Comparison of ENCODE assay signal across 13 cellular contexts in the genomic region with DNA sequence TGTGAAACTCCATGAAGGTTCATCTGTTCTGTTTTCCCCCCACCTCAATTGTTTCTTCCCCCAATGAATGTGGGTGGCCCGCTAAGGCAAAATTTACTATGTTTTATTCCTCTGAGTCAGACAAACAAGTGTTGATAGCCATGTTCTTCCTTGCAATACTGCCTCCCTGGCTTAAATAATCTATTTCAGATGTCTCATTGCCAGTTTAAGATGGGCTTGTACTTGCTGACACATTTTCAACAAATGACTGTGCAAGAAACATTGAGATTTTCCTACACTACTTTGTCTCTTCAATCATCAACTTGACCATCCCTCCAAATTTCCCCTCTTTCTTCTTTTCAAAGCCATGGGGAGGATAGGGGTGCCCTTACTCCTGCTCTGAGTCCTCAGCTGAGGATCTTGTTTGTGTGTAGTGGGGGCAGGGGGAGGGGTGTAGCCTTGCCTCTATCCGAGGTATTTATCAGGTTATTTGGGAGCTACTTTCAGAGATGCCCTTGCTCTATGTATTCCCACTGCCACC.
"Had no signal": no experiment of that assay in that cellular context is flagged by ENCODE, and none has a peak within 500 bp of the region (broad histone marks: within the 10 kb centered on the region; RNA-seq: fewer than 3 reads in every experiment).

No MANE protein-coding gene starts in this region.

- H3K36me3 ChIP-seq: left ventricle myocardium inferior, neutrophil had no signal

- H3K4me2 ChIP-seq: hepatocyte had no signal

- H3K9me3 Mint-ChIP-seq: activated T-helper 17 cell treated with anti-CD3 and anti-CD28 coated beads, Interleukin-2, amount 50 U/mL, for 72 hours; effector memory CD8-positive, alpha-beta T cell; natural killer cell had no signal

- H2AFZ ChIP-seq: hepatocyte had no signal

- H3K9me3 ChIP-seq: left ventricle myocardium inferior, neutrophil had no signal

- H3K27me3 ChIP-seq: hepatocyte, neutrophil had no signal

- H3K4me3 Mint-ChIP-seq: activated T-helper 17 cell treated with anti-CD3 and anti-CD28 coated beads, Interleukin-2, amount 50 U/mL, for 72 hours; effector memory CD8-positive, alpha-beta T cell; natural killer cell had no signal

- H3K4me1 Mint-ChIP-seq: activated T-helper 17 cell treated with anti-CD3 and anti-CD28 coated beads, Interleukin-2, amount 50 U/mL, for 72 hours had no signal

- DNase-seq: activated CD4-positive, CD25-positive, alpha-beta regulatory T cell treated with anti-CD3 and anti-CD28 coated beads, Interleukin-2, amount 50 U/mL, for 72 hours; activated naive CD4-positive, alpha-beta T cell treated with Interleukin-2 at 50 U/mL for 16 hours; activated T-cell treated with anti-CD3 and anti-CD28 coated beads for 4 hours; aorta; effector memory CD8-positive, alpha-beta T cell; left ventricle myocardium inferior; natural killer cell; stimulated activated CD4-positive, alpha-beta T cell treated with anti-CD3 and anti-CD28 coated beads, Interleukin-1b, Interleukin-23, amount 100 ng/mL, for 48 hours; T-helper 9 cell had no signal

- H3K4me3 ChIP-seq: hepatocyte, left ventricle myocardium inferior had no signal

- ATAC-seq: activated T-helper 17 cell treated with anti-CD3 and anti-CD28 coated beads, Interleukin-2, amount 50 U/mL, for 72 hours; effector memory CD8-positive, alpha-beta T cell; natural killer cell had no signal

- H3K27ac ChIP-seq: epithelial cell of prostate, hepatocyte, left ventricle myocardium inferior, neutrophil had no signal

- H3K36me3 Mint-ChIP-seq: natural killer cell had no signal

- H3K27ac Mint-ChIP-seq: activated T-helper 17 cell treated with anti-CD3 and anti-CD28 coated beads, Interleukin-2, amount 50 U/mL, for 72 hours; effector memory CD8-positive, alpha-beta T cell; natural killer cell had no signal
